16 cellular contexts compared by ENCODE assay signal in the genomic region with DNA sequence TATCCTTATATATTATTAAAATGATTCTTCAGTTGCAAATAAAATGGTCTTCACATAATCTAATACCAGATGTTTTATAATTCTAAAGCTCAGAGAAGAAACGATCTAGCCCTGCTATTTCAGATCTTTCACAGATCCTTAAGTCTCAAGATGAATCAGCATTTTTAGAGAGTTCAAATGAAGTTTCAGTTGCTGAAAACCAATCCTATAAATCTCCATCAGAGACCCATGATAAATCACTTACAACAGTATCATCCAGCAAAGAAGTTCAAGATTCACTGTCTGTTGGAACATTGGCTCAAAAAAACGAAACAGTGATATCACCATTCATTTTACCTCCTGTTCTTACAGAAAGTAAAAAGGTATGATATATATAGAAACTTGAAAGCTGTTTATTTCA.
"Had no signal": no experiment of that assay in that cellular context is flagged by ENCODE, and none has a peak within 500 bp of the region (broad histone marks: within the 10 kb centered on the region; RNA-seq: fewer than 3 reads in every experiment).

No MANE protein-coding gene starts in this region.

- DNase-seq: activated CD4-positive, alpha-beta memory T cell treated with anti-CD3 and anti-CD28 coated beads, Interleukin-2, amount 10 ng/mL, durations not matched to agents 7 days and 5 days; activated CD4-positive, alpha-beta T cell treated with anti-CD3 and anti-CD28 coated beads for 36 hours; activated CD8-positive, alpha-beta memory T cell treated with anti-CD3 and anti-CD28 coated beads, Interleukin-2, amount 50 U/mL, for 4 hours; activated gamma-delta T cell treated with Interleukin-2 at 50 U/mL for 16 hours; activated naive CD8-positive, alpha-beta T cell treated with anti-CD3 and anti-CD28 coated beads for 36 hours; activated T-cell treated with anti-CD3 and anti-CD28 coated beads, Interleukin-2, amount 50 U/mL, for 72 hours; colonic mucosa; hippocampal formation; lower lobe of right lung; naive thymus-derived CD4-positive, alpha-beta T cell had no signal

- H3K27ac ChIP-seq: cardiac muscle cell, colonic mucosa, lower lobe of right lung, neutrophil, tibial nerve, VCaP had no signal

- H3K9me3 Mint-ChIP-seq: stimulated activated effector memory CD8-positive, alpha-beta T cell treated with anti-CD3 and anti-CD28 coated beads, Interleukin-12 subunit alpha, Interleukin-12 subunit beta, amount 100 ng/mL, for 72 hours had no signal

- H3K4me3 ChIP-seq: cardiac muscle cell, colonic mucosa, lower lobe of right lung, smooth muscle cell, tibial nerve had no signal

- H3K4me3 Mint-ChIP-seq: activated CD4-positive, alpha-beta memory T cell treated with anti-CD3 and anti-CD28 coated beads, Interleukin-2, amount 10 ng/mL, durations not matched to agents 7 days and 5 days; activated CD4-positive, alpha-beta T cell treated with anti-CD3 and anti-CD28 coated beads for 36 hours; activated naive CD8-positive, alpha-beta T cell treated with anti-CD3 and anti-CD28 coated beads for 36 hours; activated T-cell treated with anti-CD3 and anti-CD28 coated beads, Interleukin-2, amount 50 U/mL, for 72 hours; naive thymus-derived CD4-positive, alpha-beta T cell; stimulated activated effector memory CD8-positive, alpha-beta T cell treated with anti-CD3 and anti-CD28 coated beads, Interleukin-12 subunit alpha, Interleukin-12 subunit beta, amount 100 ng/mL, for 72 hours had no signal

- H3K36me3 Mint-ChIP-seq: stimulated activated effector memory CD8-positive, alpha-beta T cell treated with anti-CD3 and anti-CD28 coated beads, Interleukin-12 subunit alpha, Interleukin-12 subunit beta, amount 100 ng/mL, for 72 hours had no signal

- H3K27ac Mint-ChIP-seq: activated CD4-positive, alpha-beta memory T cell treated with anti-CD3 and anti-CD28 coated beads, Interleukin-2, amount 10 ng/mL, durations not matched to agents 7 days and 5 days; activated CD4-positive, alpha-beta T cell treated with anti-CD3 and anti-CD28 coated beads for 36 hours; activated naive CD8-positive, alpha-beta T cell treated with anti-CD3 and anti-CD28 coated beads for 36 hours; activated T-cell treated with anti-CD3 and anti-CD28 coated beads, Interleukin-2, amount 50 U/mL, for 72 hours; naive thymus-derived CD4-positive, alpha-beta T cell; stimulated activated effector memory CD8-positive, alpha-beta T cell treated with anti-CD3 and anti-CD28 coated beads, Interleukin-12 subunit alpha, Interleukin-12 subunit beta, amount 100 ng/mL, for 72 hours had no signal

- H3K4me1 Mint-ChIP-seq: activated CD4-positive, alpha-beta memory T cell treated with anti-CD3 and anti-CD28 coated beads, Interleukin-2, amount 10 ng/mL, durations not matched to agents 7 days and 5 days; stimulated activated effector memory CD8-positive, alpha-beta T cell treated with anti-CD3 and anti-CD28 coated beads, Interleukin-12 subunit alpha, Interleukin-12 subunit beta, amount 100 ng/mL, for 72 hours had no signal

- H3K27me3 Mint-ChIP-seq: activated CD4-positive, alpha-beta memory T cell treated with anti-CD3 and anti-CD28 coated beads, Interleukin-2, amount 10 ng/mL, durations not matched to agents 7 days and 5 days; activated CD4-positive, alpha-beta T cell treated with anti-CD3 and anti-CD28 coated beads for 36 hours; activated naive CD8-positive, alpha-beta T cell treated with anti-CD3 and anti-CD28 coated beads for 36 hours; naive thymus-derived CD4-positive, alpha-beta T cell had no signal

- ATAC-seq: activated CD4-positive, alpha-beta T cell treated with anti-CD3 and anti-CD28 coated beads for 36 hours; activated T-cell treated with anti-CD3 and anti-CD28 coated beads, Interleukin-2, amount 50 U/mL, for 72 hours; lower lobe of right lung; naive thymus-derived CD4-positive, alpha-beta T cell; stimulated activated effector memory CD8-positive, alpha-beta T cell treated with anti-CD3 and anti-CD28 coated beads, Interleukin-12 subunit alpha, Interleukin-12 subunit beta, amount 100 ng/mL, for 72 hours had no signal
